Comparison of ENCODE assay signal across 12 cellular contexts in genomic region chr2:237555560-237555959, GRCh38. TPM values are rescaled to one million over a fixed set of nuclear protein-coding genes. Genes with fewer than 3 reads are reported as not detected.
"Had no signal": no experiment of that assay in that cellular context is flagged by ENCODE, and none has a peak within 500 bp of the region (broad histone marks: within the 10 kb centered on the region; RNA-seq: fewer than 3 reads in every experiment).

No MANE protein-coding gene starts in this region.

- H3K27ac ChIP-seq: GM23248 had no signal

- H3K4me3 ChIP-seq: GM23248, GM23338, HAP-1 had no signal

- ATAC-seq: GM23338, HCT116 had no signal

- H3K4me2 ChIP-seq: GM23338 had no signal

- DNase-seq: GM23248, GOT3, H7, H9, HCEC 1CT, HFFc6 had no signal

- H3K36me3 ChIP-seq: HAP-1 had no signal

- H3K4me1 ChIP-seq: HAP-1 had no signal

- FAIRE-seq: H1, H54 had no signal

- H3K9ac ChIP-seq: GM23248 had no signal

- H2AFZ ChIP-seq: GM23248, GM23338 had no signal

RNA-seq across cellular contexts. Expression of gene PRLH, which starts 10.8 kb away (rescaled TPM):
- total RNA-seq: GM23248, GM23338, H1, H4, H7, H9, HFFc6 had no signal
- polyA plus RNA-seq: GM23248, GM23338, H1 had no signal

RNA-seq across cellular contexts. Expression of gene RAB17, which starts 35.0 kb away (rescaled TPM):
- total RNA-seq: H4 had no signal
- polyA plus RNA-seq: GM23248 had no signal
